Comparison of ENCODE assay signal across 24 cellular contexts in the genomic region with DNA sequence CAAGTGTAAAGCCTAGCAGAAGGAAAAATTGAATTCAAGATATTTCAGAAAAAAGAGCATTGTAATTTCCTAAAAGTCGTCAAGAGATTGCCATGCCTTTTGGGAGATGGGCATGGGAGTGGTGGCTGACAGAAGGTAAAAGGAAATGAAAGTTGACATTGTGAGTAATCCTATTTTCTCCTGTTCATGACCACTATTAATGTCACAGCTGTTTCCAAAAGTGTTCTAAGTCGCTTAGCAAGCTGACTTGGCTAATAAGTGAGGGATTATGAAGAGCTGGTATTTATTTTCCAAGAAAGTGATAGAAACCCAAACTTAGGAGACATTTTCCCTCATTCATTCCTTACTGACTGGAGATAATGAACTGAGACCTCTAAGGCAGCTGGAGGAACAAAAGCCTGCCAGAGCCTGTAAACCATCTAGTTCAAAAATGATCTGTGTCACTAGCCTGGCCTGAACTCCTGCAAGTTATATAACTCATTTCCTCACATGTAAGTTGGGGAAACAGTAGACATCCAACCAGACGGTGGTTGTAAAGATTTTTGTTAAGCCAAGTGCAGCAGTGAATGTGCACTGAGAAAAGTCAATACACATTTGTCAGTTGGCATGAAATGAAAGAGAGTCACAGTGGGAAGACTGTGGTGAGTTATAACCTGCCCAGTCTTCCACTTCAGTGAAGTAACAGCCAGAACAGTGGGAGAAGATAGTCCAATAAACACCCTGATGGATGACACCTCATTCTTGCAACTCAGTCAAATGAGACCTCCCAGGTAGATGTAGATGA.
"Had no signal": no experiment of that assay in that cellular context is flagged by ENCODE, and none has a peak within 500 bp of the region (broad histone marks: within the 10 kb centered on the region; RNA-seq: fewer than 3 reads in every experiment).

No MANE protein-coding gene starts in this region.

- H3K27ac ChIP-seq: colonic mucosa, dorsolateral prefrontal cortex, foreskin keratinocyte, lower lobe of right lung, stomach, suprapubic skin, transverse colon had no signal

- ATAC-seq: activated T-cell treated with anti-CD3 and anti-CD28 coated beads, Interleukin-2, amount 50 U/mL, for 4 hours; effector memory CD8-positive, alpha-beta T cell; left colon; lower lobe of right lung; mucosa of descending colon; sciatic nerve; stimulated activated memory B cell treated with anti-CD40 and anti-IgM and Interleukin-4, amounts not matched to agents 10 μg/mL and 1 μg/mL and 100 μg/mL, for 72 hours; WTC11 had no signal

- H3K4me2 ChIP-seq: smooth muscle cell had no signal

- H3K9me3 ChIP-seq: colonic mucosa, suprapubic skin, transverse colon had no signal

- H3K4me3 ChIP-seq: colonic mucosa, dorsolateral prefrontal cortex, lower lobe of right lung, mucosa of descending colon, smooth muscle cell, stomach, suprapubic skin, transverse colon had no signal

- DNase-seq: activated CD8-positive, alpha-beta memory T cell treated with anti-CD3 and anti-CD28 coated beads for 24 hours; activated CD8-positive, alpha-beta memory T cell treated with anti-CD3 and anti-CD28 coated beads, Interleukin-2, amount 50 U/mL, for 48 hours; activated naive CD4-positive, alpha-beta T cell treated with anti-CD3 and anti-CD28 coated beads for 36 hours; activated T-cell treated with anti-CD3 and anti-CD28 coated beads, Interleukin-2, amount 50 U/mL, for 4 hours; amygdala; colonic mucosa; dorsolateral prefrontal cortex; effector memory CD8-positive, alpha-beta T cell; left colon; lower lobe of right lung; mucosa of descending colon; nephron progenitor cell; nucleus accumbens; stimulated activated CD4-positive, alpha-beta T cell treated with anti-CD3 and anti-CD28 coated beads, Interleukin-15, amount 100 ng/mL, for 24 hours; stomach; transverse colon had no signal

- H3K4me1 ChIP-seq: colonic mucosa, foreskin keratinocyte, lower lobe of right lung, stomach, suprapubic skin, transverse colon had no signal

- H3K27me3 ChIP-seq: colonic mucosa, dorsolateral prefrontal cortex, foreskin keratinocyte, stomach, suprapubic skin, transverse colon had no signal

- FAIRE-seq: endothelial cell of umbilical vein, islet of Langerhans had no signal

- H3K36me3 ChIP-seq: colonic mucosa, lower lobe of right lung, stomach, suprapubic skin, transverse colon had no signal
